ENCODE assay signal across 23 cellular contexts in the genomic region with DNA sequence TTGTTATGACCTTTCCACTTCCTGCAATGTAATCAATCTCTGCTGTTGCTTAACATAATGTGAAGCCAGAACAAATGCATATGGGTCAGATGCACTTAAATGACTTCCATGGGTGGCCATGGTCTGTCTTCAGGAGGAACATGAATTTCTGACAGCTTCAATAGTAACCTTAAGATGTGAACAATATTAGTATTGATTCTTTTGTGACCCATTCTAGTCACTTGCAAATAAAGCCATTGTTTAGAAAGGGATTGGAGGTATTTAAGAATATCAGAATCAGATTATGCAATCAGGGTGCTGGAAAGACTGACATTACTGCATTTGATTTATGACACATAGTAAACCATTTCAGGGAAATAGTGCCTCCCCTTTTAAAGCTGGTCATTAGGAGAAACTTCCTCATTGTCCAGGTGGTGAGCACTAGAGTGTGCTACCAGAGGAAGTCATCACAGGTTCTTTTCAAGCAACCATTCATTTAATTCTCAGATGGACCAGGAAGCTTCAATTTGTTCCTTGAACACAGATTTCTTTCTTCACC. TPM values are rescaled to one million over a fixed set of nuclear protein-coding genes. Genes with fewer than 3 reads are reported as not detected.
DNase-seq lines count a peak whose midpoint lies in the region; ATAC-seq, FAIRE-seq and TF ChIP-seq lines count a peak whose summit lies in the region.
"Had no signal": no experiment of that assay in that cellular context is flagged by ENCODE, and none has a peak within 500 bp of the region (broad histone marks: within the 10 kb centered on the region; RNA-seq: fewer than 3 reads in every experiment).

No MANE protein-coding gene starts in this region.

- no peaks in the 10 kb centered on the region for H3K36me3 ChIP-seq in Peyer's patch

- peak in 2 of 6 experiments; percentile 5 to 6 for TF ChIP-seq CTCF in Peyer's patch (IDR thresholded peaks at IDR 0.05)

- ATAC-seq in left lobe of liver (peak; percentile 53), GM18517 (IDR thresholded peaks at IDR 0.05; ENCODE audit: unreplicated experiment) (no peak)
- ATAC-seq: activated T-cell treated with anti-CD3 and anti-CD28 coated beads, Interleukin-2, amount 50 U/mL, for 72 hours; GM12878; left cardiac atrium had no signal

- H3K27ac ChIP-seq in Peyer's patch, result no peak overlapping the region
- H3K27ac ChIP-seq: RWPE1 had no signal

- no peak for FAIRE-seq in frontal cortex (lab: Jason Lieb, UNC)
- FAIRE-seq: colon, GM12878 had no signal

- peaks cover 0 to 9% (median 0%) of the 10 kb centered on the region in 4 donors for H3K4me1 ChIP-seq in Peyer's patch

- H3K9me3 ChIP-seq in Peyer's patch, result no peaks in the 10 kb centered on the region

- no peak for TF ChIP-seq POLR2A in Peyer's patch (IDR thresholded peaks at IDR 0.05)

- no peaks in the 10 kb centered on the region for H3K27me3 ChIP-seq in Peyer's patch

- DNase-seq in DMS153 (lab: John Stamatoyannopoulos, UW), result peak; percentile 75
- DNase-seq in HT-29 (ENCODE audit: low spot score), result peak; percentile 55
- DNase-seq in SHP77 (lab: John Stamatoyannopoulos, UW), result peak; percentile 16 to 52
- DNase-seq in left lobe of liver (ENCODE audit: low spot score), result no peak
- no peak for DNase-seq in Peyer's patch
- DNase-seq in stimulated activated CD4-positive, alpha-beta T cell treated with anti-CD3 and anti-CD28 coated beads, Interleukin-2, amount 100 ng/mL, for 24 hours, result no peak
- no peak for DNase-seq in frontal cortex (ENCODE audit: low spot score in 2 of 2)
- DNase-seq: activated naive CD8-positive, alpha-beta T cell treated with anti-CD3 and anti-CD28 coated beads for 36 hours; activated T-cell treated with anti-CD3 and anti-CD28 coated beads, Interleukin-2, amount 50 U/mL, for 72 hours; CD4-positive, CD25-positive, alpha-beta regulatory T cell; DMS 273 treated with DMSO at 0.1 percent for 48 hours; GOT3; KBM-7; left cardiac atrium; NCI-H2227 treated with DMSO at 0.1 percent for 48 hours; stimulated activated CD4-positive, alpha-beta T cell treated with anti-CD3 and anti-CD28 coated beads, Interleukin-4, amount 100 ng/mL, for 4 hours; stimulated activated naive CD8-positive, alpha-beta T cell treated with anti-CD3 and anti-CD28 coated beads, Interleukin-15, amount 100 ng/mL, for 72 hours; trophoblast cell had no signal

- H3K4me3 ChIP-seq in Peyer's patch, result no peak overlapping the region
- H3K4me3 ChIP-seq: GM12878 had no signal

RNA-seq across cellular contexts. Expression of gene GRIN3A, which starts 32.1 kb away (rescaled TPM):
- total RNA-seq in HT-29 (2014; rRNA removed; shearing (Covaris generic)), result not detected in 2 replicates
- total RNA-seq in left lobe of liver, result 0.08 TPM
- under 1 TPM in 2 of 4 donors, not detected in 2; 0.09 to 0.27 TPM for total RNA-seq in Peyer's patch
- 9.4 TPM for total RNA-seq in frontal cortex
- total RNA-seq: activated CD8-positive, alpha-beta memory T cell treated with anti-CD3 and anti-CD28 coated beads for 36 hours; activated naive CD8-positive, alpha-beta T cell treated with anti-CD3 and anti-CD28 coated beads for 36 hours; activated T-cell treated with anti-CD3 and anti-CD28 coated beads, Interleukin-2, amount 50 U/mL, for 72 hours; GM12878 had no signal

Comparison
In these comparisons a context has a peak if more than half of its experiments do, and no peak if none do; other contexts are left out.
1. DNase-seq: peak in DMS153 (single experiment), HT-29 (single experiment) and SHP77 (2 of 2); none in left lobe of liver (single experiment), Peyer's patch (0 of 3), stimulated activated CD4-positive, alpha-beta T cell treated with anti-CD3 and anti-CD28 coated beads, Interleukin-2, amount 100 ng/mL, for 24 hours (0 of 2) and frontal cortex (0 of 2).